ENCODE assay signal across 1 cellular context in the genomic region with DNA sequence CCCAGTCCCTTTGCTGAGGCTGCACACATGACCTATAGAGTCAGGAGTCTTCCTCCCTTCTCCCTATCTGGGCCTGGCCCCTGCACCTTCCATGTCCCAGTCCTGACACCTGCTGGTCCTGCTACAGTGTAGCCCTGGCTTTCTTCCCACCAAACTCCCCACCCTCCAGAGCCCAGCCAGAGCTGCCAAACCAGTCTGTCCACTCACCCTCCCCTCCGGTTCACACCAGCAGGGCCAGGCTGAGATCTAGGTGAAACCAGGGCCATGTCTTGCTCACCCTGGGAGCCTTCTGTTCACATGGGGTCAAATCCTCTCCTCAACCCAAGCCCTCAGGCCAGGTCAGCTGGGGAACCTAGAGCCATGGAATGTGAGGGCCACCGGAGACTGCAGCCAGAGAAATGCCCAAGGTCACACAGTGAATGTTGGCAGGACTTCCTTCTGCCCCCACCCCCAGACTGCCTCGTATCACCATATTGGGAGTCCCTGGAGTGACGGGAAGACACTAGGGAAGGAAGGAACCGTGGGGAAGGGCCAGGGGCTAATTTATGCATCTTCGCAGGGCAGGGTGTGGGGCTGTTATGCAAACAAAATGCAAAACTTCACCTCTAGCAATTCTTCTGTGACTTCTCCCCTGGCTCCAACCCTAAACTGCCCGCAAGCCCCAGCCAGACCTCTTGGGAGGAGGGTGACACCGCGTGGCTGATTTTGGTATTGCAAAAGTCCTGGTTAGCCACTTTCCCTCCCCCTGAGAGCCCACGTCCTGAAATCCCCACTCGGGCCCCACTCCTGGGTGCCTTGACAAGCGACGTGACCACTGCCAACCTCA.
TF ChIP-seq lines count a peak whose summit lies in the region.

No MANE protein-coding gene starts in this region.

TF ChIP-seq in WTC11, 78 proteins besides CTCF, POLR2A, EP300 and RAD21 (continued from another document and continues in another):
- TF ChIP-seq, protein P1, sequence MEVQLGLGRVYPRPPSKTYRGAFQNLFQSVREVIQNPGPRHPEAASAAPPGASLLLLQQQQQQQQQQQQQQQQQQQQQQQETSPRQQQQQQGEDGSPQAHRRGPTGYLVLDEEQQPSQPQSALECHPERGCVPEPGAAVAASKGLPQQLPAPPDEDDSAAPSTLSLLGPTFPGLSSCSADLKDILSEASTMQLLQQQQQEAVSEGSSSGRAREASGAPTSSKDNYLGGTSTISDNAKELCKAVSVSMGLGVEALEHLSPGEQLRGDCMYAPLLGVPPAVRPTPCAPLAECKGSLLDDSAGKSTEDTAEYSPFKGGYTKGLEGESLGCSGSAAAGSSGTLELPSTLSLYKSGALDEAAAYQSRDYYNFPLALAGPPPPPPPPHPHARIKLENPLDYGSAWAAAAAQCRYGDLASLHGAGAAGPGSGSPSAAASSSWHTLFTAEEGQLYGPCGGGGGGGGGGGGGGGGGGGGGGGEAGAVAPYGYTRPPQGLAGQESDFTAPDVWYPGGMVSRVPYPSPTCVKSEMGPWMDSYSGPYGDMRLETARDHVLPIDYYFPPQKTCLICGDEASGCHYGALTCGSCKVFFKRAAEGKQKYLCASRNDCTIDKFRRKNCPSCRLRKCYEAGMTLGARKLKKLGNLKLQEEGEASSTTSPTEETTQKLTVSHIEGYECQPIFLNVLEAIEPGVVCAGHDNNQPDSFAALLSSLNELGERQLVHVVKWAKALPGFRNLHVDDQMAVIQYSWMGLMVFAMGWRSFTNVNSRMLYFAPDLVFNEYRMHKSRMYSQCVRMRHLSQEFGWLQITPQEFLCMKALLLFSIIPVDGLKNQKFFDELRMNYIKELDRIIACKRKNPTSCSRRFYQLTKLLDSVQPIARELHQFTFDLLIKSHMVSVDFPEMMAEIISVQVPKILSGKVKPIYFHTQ (CRISPR knock-in tag; IDR thresholded peaks at IDR 0.05), result no peak
- TF ChIP-seq, protein P2, sequence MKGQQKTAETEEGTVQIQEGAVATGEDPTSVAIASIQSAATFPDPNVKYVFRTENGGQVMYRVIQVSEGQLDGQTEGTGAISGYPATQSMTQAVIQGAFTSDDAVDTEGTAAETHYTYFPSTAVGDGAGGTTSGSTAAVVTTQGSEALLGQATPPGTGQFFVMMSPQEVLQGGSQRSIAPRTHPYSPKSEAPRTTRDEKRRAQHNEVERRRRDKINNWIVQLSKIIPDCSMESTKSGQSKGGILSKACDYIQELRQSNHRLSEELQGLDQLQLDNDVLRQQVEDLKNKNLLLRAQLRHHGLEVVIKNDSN (CRISPR knock-in tag; IDR thresholded peaks at IDR 0.05), result no peak; the same call in 1 of the 2 replicates
- TF ChIP-seq ZNF219 (CRISPR knock-in tag; IDR thresholded peaks at IDR 0.05; ENCODE audit: borderline replicate concordance) (no peak), TP53 (CRISPR knock-in tag; IDR thresholded peaks at IDR 0.05) (0 out of 2 replicates have a peak, but pooled peaks have one; percentile 52), ZBTB21 (CRISPR knock-in tag; IDR thresholded peaks at IDR 0.05; ENCODE audit: borderline replicate concordance) (peak; percentile 85; the same call in 1 of the 2 replicates), MXD4 (CRISPR knock-in tag; IDR thresholded peaks at IDR 0.05; ENCODE audit: borderline replicate concordance) (no peak), KAT7 (CRISPR knock-in tag; IDR thresholded peaks at IDR 0.05; ENCODE audit: borderline replicate concordance) (peak; percentile 49; the same call in 1 of the 2 replicates), ZNF671 (CRISPR knock-in tag; IDR thresholded peaks at IDR 0.05) (no peak), GTF2I (CRISPR knock-in tag; conservative IDR thresholded peaks at IDR 0.05) (no peak), NFYB (CRISPR knock-in tag; conservative IDR thresholded peaks at IDR 0.05; ENCODE audit: low read depth) (no peak), HMGA2 (CRISPR knock-in tag; IDR thresholded peaks at IDR 0.05) (no peak), ZNF416 (CRISPR knock-in tag; IDR thresholded peaks at IDR 0.05) (no peak), ESRRA (CRISPR knock-in tag; IDR thresholded peaks at IDR 0.05; ENCODE audit: borderline replicate concordance) (no peak; the same call in 1 of the 2 replicates), NR1H2 (CRISPR knock-in tag; IDR thresholded peaks at IDR 0.05) (no peak), PRRX2 (CRISPR knock-in tag; IDR thresholded peaks at IDR 0.05) (no peak; the same call in 1 of the 2 replicates), ATF1 (CRISPR knock-in tag; IDR thresholded peaks at IDR 0.05) (no peak), JAZF1 (CRISPR knock-in tag; IDR thresholded peaks at IDR 0.05) (no peak), NR2C2 (CRISPR knock-in tag; IDR thresholded peaks at IDR 0.05) (no peak), SOX15 (CRISPR knock-in tag; IDR thresholded peaks at IDR 0.05) (no peak), MYBL2 (CRISPR knock-in tag; IDR thresholded peaks at IDR 0.05) (no peak)
- TF ChIP-seq, protein P3, sequence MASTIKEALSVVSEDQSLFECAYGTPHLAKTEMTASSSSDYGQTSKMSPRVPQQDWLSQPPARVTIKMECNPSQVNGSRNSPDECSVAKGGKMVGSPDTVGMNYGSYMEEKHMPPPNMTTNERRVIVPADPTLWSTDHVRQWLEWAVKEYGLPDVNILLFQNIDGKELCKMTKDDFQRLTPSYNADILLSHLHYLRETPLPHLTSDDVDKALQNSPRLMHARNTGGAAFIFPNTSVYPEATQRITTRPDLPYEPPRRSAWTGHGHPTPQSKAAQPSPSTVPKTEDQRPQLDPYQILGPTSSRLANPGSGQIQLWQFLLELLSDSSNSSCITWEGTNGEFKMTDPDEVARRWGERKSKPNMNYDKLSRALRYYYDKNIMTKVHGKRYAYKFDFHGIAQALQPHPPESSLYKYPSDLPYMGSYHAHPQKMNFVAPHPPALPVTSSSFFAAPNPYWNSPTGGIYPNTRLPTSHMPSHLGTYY (CRISPR knock-in tag; IDR thresholded peaks at IDR 0.05), result no peak
- TF ChIP-seq, protein P4, sequence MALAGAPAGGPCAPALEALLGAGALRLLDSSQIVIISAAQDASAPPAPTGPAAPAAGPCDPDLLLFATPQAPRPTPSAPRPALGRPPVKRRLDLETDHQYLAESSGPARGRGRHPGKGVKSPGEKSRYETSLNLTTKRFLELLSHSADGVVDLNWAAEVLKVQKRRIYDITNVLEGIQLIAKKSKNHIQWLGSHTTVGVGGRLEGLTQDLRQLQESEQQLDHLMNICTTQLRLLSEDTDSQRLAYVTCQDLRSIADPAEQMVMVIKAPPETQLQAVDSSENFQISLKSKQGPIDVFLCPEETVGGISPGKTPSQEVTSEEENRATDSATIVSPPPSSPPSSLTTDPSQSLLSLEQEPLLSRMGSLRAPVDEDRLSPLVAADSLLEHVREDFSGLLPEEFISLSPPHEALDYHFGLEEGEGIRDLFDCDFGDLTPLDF (CRISPR knock-in tag; IDR thresholded peaks at IDR 0.05), result no peak
- TF ChIP-seq, protein P5, sequence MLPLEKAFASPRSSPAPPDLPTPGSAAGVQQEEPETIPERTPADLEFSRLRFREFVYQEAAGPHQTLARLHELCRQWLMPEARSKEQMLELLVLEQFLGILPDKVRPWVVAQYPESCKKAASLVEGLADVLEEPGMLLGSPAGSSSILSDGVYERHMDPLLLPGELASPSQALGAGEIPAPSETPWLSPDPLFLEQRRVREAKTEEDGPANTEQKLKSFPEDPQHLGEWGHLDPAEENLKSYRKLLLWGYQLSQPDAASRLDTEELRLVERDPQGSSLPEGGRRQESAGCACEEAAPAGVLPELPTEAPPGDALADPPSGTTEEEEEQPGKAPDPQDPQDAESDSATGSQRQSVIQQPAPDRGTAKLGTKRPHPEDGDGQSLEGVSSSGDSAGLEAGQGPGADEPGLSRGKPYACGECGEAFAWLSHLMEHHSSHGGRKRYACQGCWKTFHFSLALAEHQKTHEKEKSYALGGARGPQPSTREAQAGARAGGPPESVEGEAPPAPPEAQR (CRISPR knock-in tag; IDR thresholded peaks at IDR 0.05), result no peak
- TF ChIP-seq, protein P6, sequence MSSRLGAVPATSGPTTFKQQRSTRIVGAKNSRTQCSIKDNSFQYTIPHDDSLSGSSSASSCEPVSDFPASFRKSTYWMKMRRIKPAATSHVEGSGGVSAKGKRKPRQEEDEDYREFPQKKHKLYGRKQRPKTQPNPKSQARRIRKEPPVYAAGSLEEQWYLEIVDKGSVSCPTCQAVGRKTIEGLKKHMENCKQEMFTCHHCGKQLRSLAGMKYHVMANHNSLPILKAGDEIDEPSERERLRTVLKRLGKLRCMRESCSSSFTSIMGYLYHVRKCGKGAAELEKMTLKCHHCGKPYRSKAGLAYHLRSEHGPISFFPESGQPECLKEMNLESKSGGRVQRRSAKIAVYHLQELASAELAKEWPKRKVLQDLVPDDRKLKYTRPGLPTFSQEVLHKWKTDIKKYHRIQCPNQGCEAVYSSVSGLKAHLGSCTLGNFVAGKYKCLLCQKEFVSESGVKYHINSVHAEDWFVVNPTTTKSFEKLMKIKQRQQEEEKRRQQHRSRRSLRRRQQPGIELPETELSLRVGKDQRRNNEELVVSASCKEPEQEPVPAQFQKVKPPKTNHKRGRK (CRISPR knock-in tag; IDR thresholded peaks at IDR 0.05; ENCODE audit: borderline replicate concordance), result no peak
- TF ChIP-seq, protein P7, sequence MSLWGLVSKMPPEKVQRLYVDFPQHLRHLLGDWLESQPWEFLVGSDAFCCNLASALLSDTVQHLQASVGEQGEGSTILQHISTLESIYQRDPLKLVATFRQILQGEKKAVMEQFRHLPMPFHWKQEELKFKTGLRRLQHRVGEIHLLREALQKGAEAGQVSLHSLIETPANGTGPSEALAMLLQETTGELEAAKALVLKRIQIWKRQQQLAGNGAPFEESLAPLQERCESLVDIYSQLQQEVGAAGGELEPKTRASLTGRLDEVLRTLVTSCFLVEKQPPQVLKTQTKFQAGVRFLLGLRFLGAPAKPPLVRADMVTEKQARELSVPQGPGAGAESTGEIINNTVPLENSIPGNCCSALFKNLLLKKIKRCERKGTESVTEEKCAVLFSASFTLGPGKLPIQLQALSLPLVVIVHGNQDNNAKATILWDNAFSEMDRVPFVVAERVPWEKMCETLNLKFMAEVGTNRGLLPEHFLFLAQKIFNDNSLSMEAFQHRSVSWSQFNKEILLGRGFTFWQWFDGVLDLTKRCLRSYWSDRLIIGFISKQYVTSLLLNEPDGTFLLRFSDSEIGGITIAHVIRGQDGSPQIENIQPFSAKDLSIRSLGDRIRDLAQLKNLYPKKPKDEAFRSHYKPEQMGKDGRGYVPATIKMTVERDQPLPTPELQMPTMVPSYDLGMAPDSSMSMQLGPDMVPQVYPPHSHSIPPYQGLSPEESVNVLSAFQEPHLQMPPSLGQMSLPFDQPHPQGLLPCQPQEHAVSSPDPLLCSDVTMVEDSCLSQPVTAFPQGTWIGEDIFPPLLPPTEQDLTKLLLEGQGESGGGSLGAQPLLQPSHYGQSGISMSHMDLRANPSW (CRISPR knock-in tag; conservative IDR thresholded peaks at IDR 0.05; ENCODE audit: low read depth), result 0 out of 2 replicates have a peak, but pooled peaks have one; percentile 70
- TF ChIP-seq, protein P8, sequence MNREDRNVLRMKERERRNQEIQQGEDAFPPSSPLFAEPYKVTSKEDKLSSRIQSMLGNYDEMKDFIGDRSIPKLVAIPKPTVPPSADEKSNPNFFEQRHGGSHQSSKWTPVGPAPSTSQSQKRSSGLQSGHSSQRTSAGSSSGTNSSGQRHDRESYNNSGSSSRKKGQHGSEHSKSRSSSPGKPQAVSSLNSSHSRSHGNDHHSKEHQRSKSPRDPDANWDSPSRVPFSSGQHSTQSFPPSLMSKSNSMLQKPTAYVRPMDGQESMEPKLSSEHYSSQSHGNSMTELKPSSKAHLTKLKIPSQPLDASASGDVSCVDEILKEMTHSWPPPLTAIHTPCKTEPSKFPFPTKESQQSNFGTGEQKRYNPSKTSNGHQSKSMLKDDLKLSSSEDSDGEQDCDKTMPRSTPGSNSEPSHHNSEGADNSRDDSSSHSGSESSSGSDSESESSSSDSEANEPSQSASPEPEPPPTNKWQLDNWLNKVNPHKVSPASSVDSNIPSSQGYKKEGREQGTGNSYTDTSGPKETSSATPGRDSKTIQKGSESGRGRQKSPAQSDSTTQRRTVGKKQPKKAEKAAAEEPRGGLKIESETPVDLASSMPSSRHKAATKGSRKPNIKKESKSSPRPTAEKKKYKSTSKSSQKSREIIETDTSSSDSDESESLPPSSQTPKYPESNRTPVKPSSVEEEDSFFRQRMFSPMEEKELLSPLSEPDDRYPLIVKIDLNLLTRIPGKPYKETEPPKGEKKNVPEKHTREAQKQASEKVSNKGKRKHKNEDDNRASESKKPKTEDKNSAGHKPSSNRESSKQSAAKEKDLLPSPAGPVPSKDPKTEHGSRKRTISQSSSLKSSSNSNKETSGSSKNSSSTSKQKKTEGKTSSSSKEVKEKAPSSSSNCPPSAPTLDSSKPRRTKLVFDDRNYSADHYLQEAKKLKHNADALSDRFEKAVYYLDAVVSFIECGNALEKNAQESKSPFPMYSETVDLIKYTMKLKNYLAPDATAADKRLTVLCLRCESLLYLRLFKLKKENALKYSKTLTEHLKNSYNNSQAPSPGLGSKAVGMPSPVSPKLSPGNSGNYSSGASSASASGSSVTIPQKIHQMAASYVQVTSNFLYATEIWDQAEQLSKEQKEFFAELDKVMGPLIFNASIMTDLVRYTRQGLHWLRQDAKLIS (CRISPR knock-in tag; IDR thresholded peaks at IDR 0.05; ENCODE audit: borderline replicate concordance), result peak; percentile 85; the same call in 1 of the 2 replicates
- TF ChIP-seq, protein P9, sequence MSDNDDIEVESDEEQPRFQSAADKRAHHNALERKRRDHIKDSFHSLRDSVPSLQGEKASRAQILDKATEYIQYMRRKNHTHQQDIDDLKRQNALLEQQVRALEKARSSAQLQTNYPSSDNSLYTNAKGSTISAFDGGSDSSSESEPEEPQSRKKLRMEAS (CRISPR knock-in tag; IDR thresholded peaks at IDR 0.05), result peak; percentile 60
- TF ChIP-seq, protein P10, sequence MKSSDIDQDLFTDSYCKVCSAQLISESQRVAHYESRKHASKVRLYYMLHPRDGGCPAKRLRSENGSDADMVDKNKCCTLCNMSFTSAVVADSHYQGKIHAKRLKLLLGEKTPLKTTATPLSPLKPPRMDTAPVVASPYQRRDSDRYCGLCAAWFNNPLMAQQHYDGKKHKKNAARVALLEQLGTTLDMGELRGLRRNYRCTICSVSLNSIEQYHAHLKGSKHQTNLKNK (CRISPR knock-in tag; IDR thresholded peaks at IDR 0.05), result no peak
- TF ChIP-seq, protein P11, sequence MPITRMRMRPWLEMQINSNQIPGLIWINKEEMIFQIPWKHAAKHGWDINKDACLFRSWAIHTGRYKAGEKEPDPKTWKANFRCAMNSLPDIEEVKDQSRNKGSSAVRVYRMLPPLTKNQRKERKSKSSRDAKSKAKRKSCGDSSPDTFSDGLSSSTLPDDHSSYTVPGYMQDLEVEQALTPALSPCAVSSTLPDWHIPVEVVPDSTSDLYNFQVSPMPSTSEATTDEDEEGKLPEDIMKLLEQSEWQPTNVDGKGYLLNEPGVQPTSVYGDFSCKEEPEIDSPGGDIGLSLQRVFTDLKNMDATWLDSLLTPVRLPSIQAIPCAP (CRISPR knock-in tag; IDR thresholded peaks at IDR 0.05), result no peak
- TF ChIP-seq, protein P12, sequence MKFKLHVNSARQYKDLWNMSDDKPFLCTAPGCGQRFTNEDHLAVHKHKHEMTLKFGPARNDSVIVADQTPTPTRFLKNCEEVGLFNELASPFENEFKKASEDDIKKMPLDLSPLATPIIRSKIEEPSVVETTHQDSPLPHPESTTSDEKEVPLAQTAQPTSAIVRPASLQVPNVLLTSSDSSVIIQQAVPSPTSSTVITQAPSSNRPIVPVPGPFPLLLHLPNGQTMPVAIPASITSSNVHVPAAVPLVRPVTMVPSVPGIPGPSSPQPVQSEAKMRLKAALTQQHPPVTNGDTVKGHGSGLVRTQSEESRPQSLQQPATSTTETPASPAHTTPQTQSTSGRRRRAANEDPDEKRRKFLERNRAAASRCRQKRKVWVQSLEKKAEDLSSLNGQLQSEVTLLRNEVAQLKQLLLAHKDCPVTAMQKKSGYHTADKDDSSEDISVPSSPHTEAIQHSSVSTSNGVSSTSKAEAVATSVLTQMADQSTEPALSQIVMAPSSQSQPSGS (CRISPR knock-in tag; IDR thresholded peaks at IDR 0.05; ENCODE audit: borderline replicate concordance, low read depth), result no peak
- TF ChIP-seq, protein P13, sequence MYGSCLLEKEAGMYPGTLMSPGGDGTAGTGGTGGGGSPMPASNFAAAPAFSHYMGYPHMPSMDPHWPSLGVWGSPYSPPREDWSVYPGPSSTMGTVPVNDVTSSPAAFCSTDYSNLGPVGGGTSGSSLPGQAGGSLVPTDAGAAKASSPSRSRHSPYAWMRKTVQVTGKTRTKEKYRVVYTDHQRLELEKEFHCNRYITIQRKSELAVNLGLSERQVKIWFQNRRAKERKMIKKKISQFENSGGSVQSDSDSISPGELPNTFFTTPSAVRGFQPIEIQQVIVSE (CRISPR knock-in tag; IDR thresholded peaks at IDR 0.05; ENCODE audit: borderline replicate concordance), result no peak
